Comparison of ENCODE assay signal across 22 cellular contexts in the genomic region with DNA sequence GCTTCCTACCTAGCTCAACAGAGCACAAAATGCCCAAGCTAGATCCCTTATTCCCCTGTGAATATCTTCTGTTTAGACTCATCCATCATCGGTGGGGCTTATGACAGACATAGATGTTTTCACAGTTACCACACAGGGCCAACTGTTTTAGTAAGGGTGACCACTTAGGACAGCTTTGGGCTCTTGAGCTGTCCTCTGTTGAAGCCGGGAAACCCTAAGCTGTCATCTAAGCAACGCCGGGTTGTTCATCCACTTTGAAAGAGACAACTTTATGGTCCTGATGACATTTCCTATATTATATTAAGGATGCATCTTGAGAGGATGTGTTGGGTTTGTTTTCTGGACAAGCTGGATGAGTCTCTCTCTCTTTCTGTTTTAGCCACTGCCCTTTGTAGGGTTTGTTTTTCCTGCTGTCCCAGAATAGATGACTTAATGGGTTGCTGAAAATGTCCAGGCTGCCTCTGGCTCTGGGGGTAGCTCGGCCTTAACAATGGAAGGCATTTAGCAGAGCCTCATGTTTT.
DNase-seq lines count a peak whose midpoint lies in the region; FAIRE-seq and TF ChIP-seq lines count a peak whose summit lies in the region.
"Had no signal": no experiment of that assay in that cellular context is flagged by ENCODE, and none has a peak within 500 bp of the region (broad histone marks: within the 10 kb centered on the region; RNA-seq: fewer than 3 reads in every experiment).

No MANE protein-coding gene starts in this region.

- DNase-seq in ELF-1 (ENCODE audit: low read depth, low spot score) (peak; percentile 27), ascending aorta (ENCODE audit: low spot score in 2 of 2) (no peak), hippocampal formation (lab: John Stamatoyannopoulos, UW) (peak; percentile 46 to 63), trophoblast cell (no peak), Karpas-422 (no peak), cerebellum (ENCODE audit: low spot score) (no peak), GM19239 (ENCODE audit: insufficient read length, low spot score) (no peak)
- DNase-seq in activated CD4-positive, alpha-beta T cell treated with anti-CD3 and anti-CD28 coated beads, Interleukin-2, amount 50 U/mL, for 48 hours = no peak
- DNase-seq: activated effector memory CD4-positive, alpha-beta T cell treated with anti-CD3 and anti-CD28 coated beads, Interleukin-2, amount 50 U/mL, for 16 hours; cortex of kidney; DMS153; glutamatergic neuron; immature natural killer cell; NCI-H1417 treated with DMSO at 0.1 percent for 48 hours; NCI-H2171 treated with DMSO at 0.1 percent for 48 hours; NCI-H774; PC-9; stimulated activated naive CD4-positive, alpha-beta T cell treated with Interleukin-2 at 50 U/mL for 16 hours had no signal

- intact Hi-C loops in ascending aorta (cut with DNase I) = no loop called here

- no peak for TF ChIP-seq CTCF in ascending aorta (IDR thresholded peaks at IDR 0.05)

- no peaks in the 10 kb centered on the region for H3K27me3 ChIP-seq in ascending aorta
- no peaks in the 10 kb centered on the region for H3K27me3 ChIP-seq in trophoblast cell (ENCODE audit: insufficient read depth, low read length)
- H3K27me3 ChIP-seq in Karpas-422 (ENCODE audit: low read length) = no peaks in the 10 kb centered on the region
- H3K27me3 ChIP-seq: neutrophil had no signal

- no peaks in the 10 kb centered on the region for H3K9me2 ChIP-seq in Karpas-422 (replicated peaks; ENCODE audit: insufficient read depth, low read length)

- H2BK12ac ChIP-seq in trophoblast cell (ENCODE audit: low read length) = no peak overlapping the region

- peak overlapping the region; percentile 24 for H2BK5ac ChIP-seq in trophoblast cell (ENCODE audit: low read depth, low read length, poor library complexity)

- H4K20me1 ChIP-seq in Karpas-422 (ENCODE audit: insufficient read depth, low read depth, low read length) = no peaks in the 10 kb centered on the region

- peaks cover 15% of the 10 kb centered on the region for H3K79me1 ChIP-seq in trophoblast cell (ENCODE audit: low read length)

- H2AK5ac ChIP-seq in trophoblast cell (ENCODE audit: low read length) = no peak overlapping the region

- H3K4ac ChIP-seq in trophoblast cell (ENCODE audit: low read depth, low read length) = no peak overlapping the region

- no peak overlapping the region for H3K18ac ChIP-seq in trophoblast cell (ENCODE audit: low read length)

- H2BK120ac ChIP-seq in trophoblast cell (ENCODE audit: insufficient read depth, low read length, poor library complexity) = no peak overlapping the region

- WGBS in trophoblast cell (ENCODE audit: extremely low coverage, insufficient coverage, insufficient read length) = no CpG with 5 or more reads among the region's 5 CpGs

- H3K9me3 ChIP-seq in ascending aorta = no peaks in the 10 kb centered on the region
- no peaks in the 10 kb centered on the region for H3K9me3 ChIP-seq in trophoblast cell (ENCODE audit: insufficient read depth, low read depth, low read length)
- no peaks in the 10 kb centered on the region for H3K9me3 ChIP-seq in Karpas-422 (ENCODE audit: low read length)
- H3K9me3 ChIP-seq: neutrophil had no signal

- H3K9ac ChIP-seq in trophoblast cell (ENCODE audit: low read length) (no peak overlapping the region), Karpas-422 (ENCODE audit: low read length) (no peak overlapping the region)

- no peak for FAIRE-seq in GM19239 (lab: Jason Lieb, UNC)
- FAIRE-seq: GM12892, urothelium cell line had no signal

- no peak overlapping the region for H4K12ac ChIP-seq in trophoblast cell (ENCODE audit: low read depth, low read length)

- no peak overlapping the region for H4K8ac ChIP-seq in trophoblast cell (ENCODE audit: low read depth, low read length)

- H3K4me3 ChIP-seq in ascending aorta = no peak overlapping the region
- no peak overlapping the region for H3K4me3 ChIP-seq in trophoblast cell (ENCODE audit: low read depth, low read length)
- no peak overlapping the region for H3K4me3 ChIP-seq in Karpas-422 (ENCODE audit: low read length)
- H3K4me3 ChIP-seq: lung, PC-9 had no signal

- no peak overlapping the region for H3K23ac ChIP-seq in trophoblast cell (ENCODE audit: low read length)

- peak overlapping the region; percentile 40 for H4K91ac ChIP-seq in trophoblast cell (ENCODE audit: low read depth, low read length)

- no peaks in the 10 kb centered on the region for H3K36me3 ChIP-seq in ascending aorta
- peaks cover 0 to 1% of the 10 kb centered on the region in 2 experiments for H3K36me3 ChIP-seq in trophoblast cell (ENCODE audit: control insufficient read depth in 1 of 2, insufficient read depth in 2 of 2, low read length in 2 of 2)
- H3K36me3 ChIP-seq in Karpas-422 (ENCODE audit: insufficient read depth, low read length) = no peaks in the 10 kb centered on the region
- H3K36me3 ChIP-seq: neutrophil had no signal

- H2AFZ ChIP-seq in trophoblast cell (ENCODE audit: insufficient read depth, low read length, poor library complexity) (no peak overlapping the region), Karpas-422 (ENCODE audit: low read length) (no peak overlapping the region)
- H2AFZ ChIP-seq: PC-9 had no signal

- H3K4me2 ChIP-seq in trophoblast cell (ENCODE audit: low read length) (peak overlapping the region; percentile 4), Karpas-422 (ENCODE audit: low read depth, low read length, poor library complexity, severe bottlenecking) (no peak overlapping the region)
- H3K4me2 ChIP-seq: PC-9 had no signal

- H3K4me1 ChIP-seq in ascending aorta = peaks cover 0 to 21% of the 10 kb centered on the region in 2 donors
- H3K4me1 ChIP-seq in trophoblast cell (ENCODE audit: control insufficient read depth in 1 of 2, insufficient read depth in 2 of 2, low read length in 2 of 2) = peaks cover 8% of the 10 kb centered on the region in 2 experiments
- H3K4me1 ChIP-seq in Karpas-422 (ENCODE audit: low read length) = no peaks in the 10 kb centered on the region

- peaks cover 2% of the 10 kb centered on the region for H3K79me2 ChIP-seq in trophoblast cell (ENCODE audit: control insufficient read depth, insufficient read depth, low read length, poor library complexity)
- H3K79me2 ChIP-seq in Karpas-422 (ENCODE audit: low read length) = no peaks in the 10 kb centered on the region

- H3K27ac ChIP-seq in ascending aorta (peak overlapping the region; percentile 53 to 68), trophoblast cell (ENCODE audit: low read depth, low read length) (peak overlapping the region; percentile 96), Karpas-422 (ENCODE audit: low read length) (no peak overlapping the region)
- H3K27ac ChIP-seq: neutrophil, PC-9 had no signal

- no peak overlapping the region for H3K14ac ChIP-seq in trophoblast cell (ENCODE audit: low read length)

Comparison
In these comparisons a context has a peak if more than half of its experiments do, and no peak if none do; other contexts are left out.
1. DNase-seq: peak in ELF-1 (single experiment) and hippocampal formation (2 of 2); none in ascending aorta (0 of 2), trophoblast cell (0 of 2), Karpas-422 (single experiment), activated CD4-positive, alpha-beta T cell treated with anti-CD3 and anti-CD28 coated beads, Interleukin-2, amount 50 U/mL, for 48 hours (0 of 2), cerebellum (single experiment) and GM19239 (single experiment).